Comparison of ENCODE assay signal across 20 cellular contexts in the genomic region with DNA sequence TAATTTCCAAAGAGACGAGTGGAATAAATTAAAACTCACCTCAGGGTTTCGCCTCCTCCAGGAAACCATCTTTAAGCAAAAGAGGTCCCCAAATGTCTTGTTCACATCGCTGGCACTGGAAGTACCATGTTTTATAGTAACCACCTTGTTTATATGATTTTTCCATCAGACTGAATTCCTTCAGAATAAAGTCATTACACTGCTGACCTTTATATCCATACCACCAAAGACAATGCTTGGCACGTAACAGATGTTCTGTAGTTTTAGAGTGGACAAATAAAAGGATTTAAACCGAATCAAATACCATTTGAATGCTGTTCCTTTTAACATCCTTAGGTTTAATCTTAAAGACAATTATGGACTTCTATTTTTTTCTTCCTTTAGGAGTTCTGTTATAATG. TPM values are rescaled to one million over a fixed set of nuclear protein-coding genes. Genes with fewer than 3 reads are reported as not detected.
DNase-seq lines count a peak whose midpoint lies in the region; FAIRE-seq and TF ChIP-seq lines count a peak whose summit lies in the region.
"Had no signal": no experiment of that assay in that cellular context is flagged by ENCODE, and none has a peak within 500 bp of the region (broad histone marks: within the 10 kb centered on the region; RNA-seq: fewer than 3 reads in every experiment).

No MANE protein-coding gene starts in this region.

- H3K27ac ChIP-seq in ACC112 (ENCODE audit: low read depth, low read length): peak overlapping the region; percentile 31; the same call in 1 of the 2 replicates
- H3K27ac ChIP-seq: HL-60, RWPE1 had no signal

- TF ChIP-seq POLR2A in GM12891 (IDR thresholded peaks at IDR 0.05; ENCODE audit: low read depth, low read length): no peak

- no peak overlapping the region for H2AFZ ChIP-seq in ACC112 (ENCODE audit: low read length, unreplicated experiment)

- peaks cover 18% of the 10 kb centered on the region for H3K79me2 ChIP-seq in ACC112 (ENCODE audit: control insufficient read depth, insufficient read depth, low read length, unreplicated experiment)

- H3K4me1 ChIP-seq in ACC112 (ENCODE audit: control insufficient read depth, insufficient read depth, low read length, unreplicated experiment): peaks cover 35% of the 10 kb centered on the region

- H3K4me3 ChIP-seq in ACC112 (ENCODE audit: low read depth, low read length): no peak overlapping the region

- H3K36me3 ChIP-seq in ACC112 (ENCODE audit: insufficient read depth, low read length): no peaks in the 10 kb centered on the region

- FAIRE-seq in GM12891 (lab: Jason Lieb, UNC): no peak
- FAIRE-seq: H1, HTR-8/SVneo had no signal

- H3K27me3 ChIP-seq in ACC112 (ENCODE audit: insufficient read depth, low read length): no peaks in the 10 kb centered on the region

- peak; percentile 82 for DNase-seq in M059J (ENCODE audit: low read depth)
- peak; percentile 86 for DNase-seq in dermis blood vessel endothelial cell
- peak; percentile 81 to 90 for DNase-seq in lung microvascular endothelial cell (ENCODE audit: low read depth in 2 of 2)
- DNase-seq in activated CD4-positive, CD25-positive, alpha-beta regulatory T cell treated with anti-CD3 and anti-CD28 coated beads, Interleukin-2, amount 50 U/mL, for 72 hours: no peak
- DNase-seq in GM12891 (ENCODE audit: insufficient read length, low spot score): no peak
- DNase-seq in SW 1271 (lab: John Stamatoyannopoulos, UW): no peak
- DNase-seq: C1 segment of cervical spinal cord; DND-41; GF-D8; MV-4-11; NCI-H1417; NCI-H187 treated with DMSO at 0.1 percent for 48 hours; NCI-H345; NCI-H526 treated with DMSO at 0.1 percent for 48 hours; NK-92 treated with Interleukin-12 subunit alpha and Interleukin-12 subunit beta, amount 100 ng/mL, for 24 hours had no signal

TF ChIP-seq in GM12891, 5 proteins besides CTCF, POLR2A, EP300 and RAD21:
- no peak for TF ChIP-seq POU2F2 (IDR thresholded peaks at IDR 0.05; ENCODE audit: low read depth, low read length)
- TF ChIP-seq TAF1 (IDR thresholded peaks at IDR 0.05; ENCODE audit: low read depth, low read length): no peak
- no peak for TF ChIP-seq POLR2AphosphoS5 (IDR thresholded peaks at IDR 0.05; ENCODE audit: low read depth, low read length)
- TF ChIP-seq SPI1 (IDR thresholded peaks at IDR 0.05; ENCODE audit: low read depth, low read length): no peak
- no peak for TF ChIP-seq PAX5 (IDR thresholded peaks at IDR 0.05; ENCODE audit: insufficient read depth, low read length, severe bottlenecking)

RNA-seq across cellular contexts. Expression of gene NUDT6, which starts 4.7 kb away (rescaled TPM):
- 9.7 and 11.0 TPM in 2 replicates for total RNA-seq in M059J (2014; rRNA removed; shearing (Covaris generic))
- 7.4 and 10.0 TPM in 2 replicates for total RNA-seq in dermis blood vessel endothelial cell
- 3.6 and 4.1 TPM in 2 replicates for total RNA-seq in lung microvascular endothelial cell
- polyA plus RNA-seq in GM12891 (2012; ENCODE audit: low read depth, missing spikeins): 2.9 TPM

Comparison
In these comparisons a context has a peak if more than half of its experiments do, and no peak if none do; other contexts are left out.
1. DNase-seq: peak in M059J (single experiment), dermis blood vessel endothelial cell (single experiment) and lung microvascular endothelial cell (2 of 2); none in activated CD4-positive, CD25-positive, alpha-beta regulatory T cell treated with anti-CD3 and anti-CD28 coated beads, Interleukin-2, amount 50 U/mL, for 72 hours (single experiment), GM12891 (single experiment) and SW 1271 (0 of 2).